ENCODE assay signal across 9 cellular contexts in the genomic region with DNA sequence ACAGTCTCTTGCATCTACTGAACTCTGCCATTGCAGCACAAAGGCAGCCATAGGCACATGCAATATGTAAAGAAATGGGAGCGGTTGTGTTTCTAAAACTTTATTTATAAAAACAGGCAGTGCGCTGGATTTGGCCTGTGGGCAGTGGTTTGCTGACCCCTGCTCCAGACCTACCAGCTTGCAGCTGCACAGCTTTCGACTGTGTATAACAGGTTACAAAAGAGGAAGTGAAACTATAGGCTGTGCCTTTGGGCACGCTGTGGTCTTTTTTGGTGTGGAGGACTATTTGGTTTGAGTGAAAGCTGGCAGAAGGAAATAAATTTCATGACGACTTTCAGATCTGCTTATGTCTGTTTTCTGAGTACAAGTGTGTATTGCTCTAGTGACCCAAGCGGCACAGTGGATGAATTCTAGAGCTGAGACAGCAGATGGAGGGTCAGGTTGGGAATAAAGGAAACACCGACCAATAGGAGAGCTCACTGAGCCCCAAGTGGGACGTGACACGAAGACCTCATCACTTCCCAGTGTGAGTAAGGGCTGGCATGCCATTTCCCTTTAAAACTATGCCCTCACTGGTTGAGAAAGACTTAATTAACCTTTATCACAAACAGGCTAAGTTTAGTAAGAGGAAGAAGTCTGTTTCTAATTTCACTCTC.
DNase-seq lines count a peak whose midpoint lies in the region; ATAC-seq and TF ChIP-seq lines count a peak whose summit lies in the region.
"Had no signal": no experiment of that assay in that cellular context is flagged by ENCODE, and none has a peak within 500 bp of the region (broad histone marks: within the 10 kb centered on the region; RNA-seq: fewer than 3 reads in every experiment).

No MANE protein-coding gene starts in this region.

- intact Hi-C loops in naive thymus-derived CD4-positive, alpha-beta T cell (cut with micrococcal nuclease), result loop anchor here in 1 of 2 donors (10.0 kb wide), 2 partner anchors 198 to 528 kb away; no protein-coding TSS in a partner anchor

- TF ChIP-seq CTCF in smooth muscle cell (IDR thresholded peaks at IDR 0.05; ENCODE audit: borderline replicate concordance, insufficient read depth, poor library complexity, severe bottlenecking) (no peak), RWPE1 (conservative IDR thresholded peaks at IDR 0.05; ENCODE audit: low read depth) (no peak)

- H3K4me3 Mint-ChIP-seq in activated T-cell treated with anti-CD3 and anti-CD28 coated beads, Interleukin-2, amount 50 U/mL, for 4 hours, result peak overlapping the region; percentile 65
- H3K4me3 Mint-ChIP-seq in central memory CD8-positive, alpha-beta T cell, result peak overlapping the region; percentile 81
- H3K4me3 Mint-ChIP-seq in naive thymus-derived CD4-positive, alpha-beta T cell, result peak overlapping the region; percentile 39 to 81 (median 76)

- 89% methylated on average over 9 of the region's 9 CpGs for WGBS in smooth muscle cell (ENCODE audit: low lambda C conversion rate)

- no peaks in the 10 kb centered on the region for H3K27me3 ChIP-seq in naive thymus-derived CD4-positive, alpha-beta T cell (ENCODE audit: control insufficient read depth in 2 of 2, insufficient read depth in 2 of 2, low read length in 2 of 2)
- H3K27me3 ChIP-seq in smooth muscle cell (ENCODE audit: low read depth), result no peaks in the 10 kb centered on the region

- peaks cover 35% of the 10 kb centered on the region for H3K4me1 Mint-ChIP-seq in activated T-cell treated with anti-CD3 and anti-CD28 coated beads, Interleukin-2, amount 50 U/mL, for 4 hours (ENCODE audit: low read depth)
- H3K4me1 Mint-ChIP-seq in central memory CD8-positive, alpha-beta T cell, result peaks cover 31% of the 10 kb centered on the region
- H3K4me1 Mint-ChIP-seq in naive thymus-derived CD4-positive, alpha-beta T cell, result peaks cover 29 to 41% (median 32%) of the 10 kb centered on the region in 7 donors

- H3K4me2 ChIP-seq in smooth muscle cell, result no peak overlapping the region

- peak in 1 of 2 donors; percentile 60 for ATAC-seq in activated T-cell treated with anti-CD3 and anti-CD28 coated beads, Interleukin-2, amount 50 U/mL, for 4 hours
- ATAC-seq in HG02642 (IDR thresholded peaks at IDR 0.05; ENCODE audit: poor library complexity, unreplicated experiment), result peak; percentile 96
- ATAC-seq in central memory CD8-positive, alpha-beta T cell (replicated peaks; ENCODE audit: extremely low read depth, poor library complexity, severe bottlenecking), result peak; percentile 71
- ATAC-seq in naive thymus-derived CD4-positive, alpha-beta T cell, result peak; percentile 86

- peak overlapping the region; percentile 45 for H3K4me3 ChIP-seq in naive thymus-derived CD4-positive, alpha-beta T cell (ENCODE audit: low read length)
- H3K4me3 ChIP-seq in smooth muscle cell, result no peak overlapping the region

- H3K9me3 Mint-ChIP-seq in activated T-cell treated with anti-CD3 and anti-CD28 coated beads, Interleukin-2, amount 50 U/mL, for 4 hours, result no peaks in the 10 kb centered on the region
- H3K9me3 Mint-ChIP-seq in central memory CD8-positive, alpha-beta T cell, result no peaks in the 10 kb centered on the region
- no peaks in the 10 kb centered on the region for H3K9me3 Mint-ChIP-seq in naive thymus-derived CD4-positive, alpha-beta T cell

- no peak overlapping the region for H2AFZ ChIP-seq in smooth muscle cell (ENCODE audit: low read depth)

- peaks cover 14% of the 10 kb centered on the region for H3K36me3 Mint-ChIP-seq in activated T-cell treated with anti-CD3 and anti-CD28 coated beads, Interleukin-2, amount 50 U/mL, for 4 hours (ENCODE audit: insufficient read depth)
- H3K36me3 Mint-ChIP-seq in central memory CD8-positive, alpha-beta T cell (ENCODE audit: insufficient read depth), result no peaks in the 10 kb centered on the region
- peaks cover 0 to 34% (median 10%) of the 10 kb centered on the region in 5 donors for H3K36me3 Mint-ChIP-seq in naive thymus-derived CD4-positive, alpha-beta T cell

- H3K27me3 Mint-ChIP-seq in activated T-cell treated with anti-CD3 and anti-CD28 coated beads, Interleukin-2, amount 50 U/mL, for 4 hours (ENCODE audit: low read depth), result no peaks in the 10 kb centered on the region
- no peaks in the 10 kb centered on the region for H3K27me3 Mint-ChIP-seq in central memory CD8-positive, alpha-beta T cell
- H3K27me3 Mint-ChIP-seq in naive thymus-derived CD4-positive, alpha-beta T cell, result no peaks in the 10 kb centered on the region

- no peak overlapping the region for H3K9ac ChIP-seq in smooth muscle cell (ENCODE audit: low read depth)

- H3K27ac ChIP-seq in naive thymus-derived CD4-positive, alpha-beta T cell (ENCODE audit: low read depth, low read length), result no peak overlapping the region
- H3K27ac ChIP-seq in smooth muscle cell (ENCODE audit: low read depth) (no peak overlapping the region), RWPE1 (no peak overlapping the region)

- POLR2A ChIA-PET in naive thymus-derived CD4-positive, alpha-beta T cell (lab: Charles Lee), result no interaction called here
- POLR2A ChIA-PET in RWPE1 (lab: Yijun Ruan, JAX; ENCODE audit: low non-redundant PET), result no interaction called here

- H3K9me3 ChIP-seq in naive thymus-derived CD4-positive, alpha-beta T cell (ENCODE audit: control insufficient read depth in 2 of 3, low read length in 3 of 3), result no peaks in the 10 kb centered on the region
- no peaks in the 10 kb centered on the region for H3K9me3 ChIP-seq in smooth muscle cell (replicated peaks; ENCODE audit: low read depth)

- no peaks in the 10 kb centered on the region for H3K79me2 ChIP-seq in smooth muscle cell (ENCODE audit: low read depth)

- H3K27ac Mint-ChIP-seq in central memory CD8-positive, alpha-beta T cell (ENCODE audit: low read depth), result peak overlapping the region; percentile 86
- peak overlapping the region in 8 of 9 donors; percentile 1 to 84 (median 42) for H3K27ac Mint-ChIP-seq in naive thymus-derived CD4-positive, alpha-beta T cell

- DNase-seq in activated T-cell treated with anti-CD3 and anti-CD28 coated beads, Interleukin-2, amount 50 U/mL, for 4 hours, result no peak
- DNase-seq in activated T-cell treated with anti-CD3 and anti-CD28 coated beads for 4 hours (no peak), NOMO-1 (lab: John Stamatoyannopoulos, UW; ENCODE audit: unreplicated experiment in 2 of 2) (peak; percentile 87 to 98), smooth muscle cell (lab: John Stamatoyannopoulos, UW; ENCODE audit: unreplicated experiment) (no peak), RWPE1 (ENCODE audit: low spot score) (no peak)
- peak in 1 of 2 donors; percentile 17 for DNase-seq in central memory CD8-positive, alpha-beta T cell (ENCODE audit: low spot score in 2 of 2)
- DNase-seq in naive thymus-derived CD4-positive, alpha-beta T cell, result peak in 2 of 9 donors; percentile 3 to 8
- DNase-seq: DND-41 had no signal

- H3K4me1 ChIP-seq in naive thymus-derived CD4-positive, alpha-beta T cell (ENCODE audit: control insufficient read depth in 2 of 2, insufficient read depth in 2 of 2, low read length in 2 of 2), result peaks cover 3 to 8% of the 10 kb centered on the region in 2 donors
- H3K4me1 ChIP-seq in smooth muscle cell (ENCODE audit: low read depth), result no peaks in the 10 kb centered on the region

- CTCF ChIA-PET in naive thymus-derived CD4-positive, alpha-beta T cell (lab: Charles Lee), result no interaction called here
- CTCF ChIA-PET in RWPE1 (lab: Yijun Ruan, JAX), result no interaction called here

- H4K20me1 ChIP-seq in smooth muscle cell (ENCODE audit: low read depth), result no peaks in the 10 kb centered on the region

- no peaks in the 10 kb centered on the region for H3K36me3 ChIP-seq in naive thymus-derived CD4-positive, alpha-beta T cell (ENCODE audit: control insufficient read depth in 2 of 3, insufficient read depth in 3 of 3, low read length in 3 of 3)
- no peaks in the 10 kb centered on the region for H3K36me3 ChIP-seq in smooth muscle cell (ENCODE audit: low read depth)

- H3F3A ChIP-seq in smooth muscle cell (ENCODE audit: low read depth), result no peaks in the 10 kb centered on the region

Comparison
In these comparisons a context has a peak if more than half of its experiments do, and no peak if none do; other contexts are left out.
1. DNase-seq: peak in NOMO-1 (2 of 2); none in activated T-cell treated with anti-CD3 and anti-CD28 coated beads, Interleukin-2, amount 50 U/mL, for 4 hours (single experiment), activated T-cell treated with anti-CD3 and anti-CD28 coated beads for 4 hours (single experiment), smooth muscle cell (single experiment) and RWPE1 (single experiment).
2. Peak in every context shown above with its lines, with median percentiles within 50 percentile points of each other: H3K4me3 Mint-ChIP-seq.